12 cellular contexts compared by ENCODE assay signal in the genomic region with DNA sequence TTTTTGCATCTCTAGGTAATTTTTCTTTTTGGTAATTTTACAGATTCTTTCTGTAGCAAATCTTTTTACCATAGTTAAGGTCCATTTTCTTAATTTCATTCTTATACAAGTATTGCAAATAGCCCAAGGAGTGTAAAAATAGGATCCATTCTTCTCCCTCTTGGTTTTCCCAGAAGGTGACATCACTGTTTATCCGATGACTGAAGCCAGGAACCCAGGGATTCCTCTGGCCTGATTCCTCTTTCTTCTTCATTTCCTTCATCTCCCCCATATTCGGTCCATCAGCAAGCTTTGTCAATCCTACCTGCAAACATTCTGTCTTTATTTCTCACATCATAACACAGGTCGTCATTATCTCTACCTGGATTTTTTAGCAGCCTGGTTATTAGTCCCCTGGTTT. TPM values are rescaled to one million over a fixed set of nuclear protein-coding genes. Genes with fewer than 3 reads are reported as not detected.
DNase-seq lines count a peak whose midpoint lies in the region; ATAC-seq and TF ChIP-seq lines count a peak whose summit lies in the region.
"Had no signal": no experiment of that assay in that cellular context is flagged by ENCODE, and none has a peak within 500 bp of the region (broad histone marks: within the 10 kb centered on the region; RNA-seq: fewer than 3 reads in every experiment).

No MANE protein-coding gene starts in this region.

- peak overlapping the region; percentile 14 to 30 for H3K4me3 Mint-ChIP-seq in activated T-cell treated with anti-CD3 and anti-CD28 coated beads, Interleukin-2, amount 50 U/mL, for 72 hours
- no peak overlapping the region for H3K4me3 Mint-ChIP-seq in WTC11

- no peaks in the 10 kb centered on the region for H3K9me3 Mint-ChIP-seq in activated T-cell treated with anti-CD3 and anti-CD28 coated beads, Interleukin-2, amount 50 U/mL, for 72 hours
- no peaks in the 10 kb centered on the region for H3K9me3 Mint-ChIP-seq in WTC11
- H3K9me3 Mint-ChIP-seq: activated naive CD4-positive, alpha-beta T cell treated with anti-CD3 and anti-CD28 coated beads, Interleukin-2, amount 50 U/mL, for 72 hours had no signal

- H3K4me1 Mint-ChIP-seq in activated T-cell treated with anti-CD3 and anti-CD28 coated beads, Interleukin-2, amount 50 U/mL, for 72 hours (ENCODE audit: low read depth) = peaks cover 70% of the 10 kb centered on the region
- peaks cover 28% of the 10 kb centered on the region for H3K4me1 Mint-ChIP-seq in WTC11

- H3K36me3 Mint-ChIP-seq in activated T-cell treated with anti-CD3 and anti-CD28 coated beads, Interleukin-2, amount 50 U/mL, for 72 hours (ENCODE audit: insufficient read depth in 2 of 2) = peaks cover 15 to 57% of the 10 kb centered on the region in 2 donors
- peaks cover 38% of the 10 kb centered on the region for H3K36me3 Mint-ChIP-seq in WTC11

- TF ChIP-seq CTCF in WTC11 (IDR thresholded peaks at IDR 0.05) = no peak

- DNase-seq in activated T-cell treated with anti-CD3 and anti-CD28 coated beads, Interleukin-2, amount 50 U/mL, for 72 hours = no peak
- no peak for DNase-seq in activated T-cell treated with anti-CD3 and anti-CD28 coated beads for 4 hours
- DNase-seq in WTC11 (ENCODE audit: low spot score) = no peak
- DNase-seq in kidney glomerular epithelial cell (lab: John Stamatoyannopoulos, UW) = peak; percentile 32
- no peak for DNase-seq in retina
- DNase-seq: AML-193; NCI-H510A treated with DMSO at 0.1 percent for 48 hours; stimulated activated CD4-positive, alpha-beta T cell treated with anti-CD3 and anti-CD28 coated beads, Interleukin-4, amount 100 ng/mL, for 1 hour had no signal

- peaks cover 10 to 13% of the 10 kb centered on the region in 2 donors for H3K36me3 ChIP-seq in stomach smooth muscle (ENCODE audit: control insufficient read depth in 2 of 2, insufficient read depth in 2 of 2, low read length in 2 of 2)

- no peak for ATAC-seq in activated T-cell treated with anti-CD3 and anti-CD28 coated beads, Interleukin-2, amount 50 U/mL, for 72 hours (replicated peaks in 1 of 2)
- ATAC-seq in WTC11 = no peak
- ATAC-seq in GM21390 (IDR thresholded peaks at IDR 0.05; ENCODE audit: unreplicated experiment) = no peak
- no peak for ATAC-seq in GM18867 (IDR thresholded peaks at IDR 0.05; ENCODE audit: unreplicated experiment)
- ATAC-seq: activated naive CD4-positive, alpha-beta T cell treated with anti-CD3 and anti-CD28 coated beads, Interleukin-2, amount 50 U/mL, for 72 hours had no signal

- H3K27me3 ChIP-seq in stomach smooth muscle (ENCODE audit: control insufficient read depth in 1 of 2, insufficient read depth in 2 of 2, low read length in 2 of 2) = no peaks in the 10 kb centered on the region

- H3K4me3 ChIP-seq in stomach smooth muscle (ENCODE audit: low read length in 2 of 2) = peak overlapping the region; percentile 23 to 30

- CTCF ChIA-PET in WTC11 (lab: Charles Lee) = no interaction called here

- no peaks in the 10 kb centered on the region for H3K27me3 Mint-ChIP-seq in activated T-cell treated with anti-CD3 and anti-CD28 coated beads, Interleukin-2, amount 50 U/mL, for 72 hours (ENCODE audit: low read depth)
- no peaks in the 10 kb centered on the region for H3K27me3 Mint-ChIP-seq in WTC11 (ENCODE audit: low read depth)

- POLR2A ChIA-PET in WTC11 (lab: Charles Lee) = no interaction called here

- no peaks in the 10 kb centered on the region for H3K9me3 ChIP-seq in stomach smooth muscle (ENCODE audit: control insufficient read depth in 2 of 2, low read length in 2 of 2)

- H3K4me1 ChIP-seq in stomach smooth muscle (ENCODE audit: control insufficient read depth, insufficient read depth, low read length) = peaks cover 17% of the 10 kb centered on the region

- no peak overlapping the region for H3K27ac Mint-ChIP-seq in activated T-cell treated with anti-CD3 and anti-CD28 coated beads, Interleukin-2, amount 50 U/mL, for 72 hours
- H3K27ac Mint-ChIP-seq in WTC11 = 0 out of 2 replicates have a peak overlapping the region, but pooled peaks have one; percentile 15
- H3K27ac Mint-ChIP-seq: activated naive CD4-positive, alpha-beta T cell treated with anti-CD3 and anti-CD28 coated beads, Interleukin-2, amount 50 U/mL, for 72 hours had no signal

- no peak overlapping the region for H3K27ac ChIP-seq in stomach smooth muscle (ENCODE audit: low read length)

- H3K9ac ChIP-seq in stomach smooth muscle (ENCODE audit: low read length in 2 of 2) = peak overlapping the region in 1 of 2 donors; percentile 39

TF ChIP-seq in WTC11, 78 proteins besides CTCF, POLR2A, EP300 and RAD21:
- TF ChIP-seq EMX1 (CRISPR knock-in tag; IDR thresholded peaks at IDR 0.05) = no peak
- TF ChIP-seq, protein P1, sequence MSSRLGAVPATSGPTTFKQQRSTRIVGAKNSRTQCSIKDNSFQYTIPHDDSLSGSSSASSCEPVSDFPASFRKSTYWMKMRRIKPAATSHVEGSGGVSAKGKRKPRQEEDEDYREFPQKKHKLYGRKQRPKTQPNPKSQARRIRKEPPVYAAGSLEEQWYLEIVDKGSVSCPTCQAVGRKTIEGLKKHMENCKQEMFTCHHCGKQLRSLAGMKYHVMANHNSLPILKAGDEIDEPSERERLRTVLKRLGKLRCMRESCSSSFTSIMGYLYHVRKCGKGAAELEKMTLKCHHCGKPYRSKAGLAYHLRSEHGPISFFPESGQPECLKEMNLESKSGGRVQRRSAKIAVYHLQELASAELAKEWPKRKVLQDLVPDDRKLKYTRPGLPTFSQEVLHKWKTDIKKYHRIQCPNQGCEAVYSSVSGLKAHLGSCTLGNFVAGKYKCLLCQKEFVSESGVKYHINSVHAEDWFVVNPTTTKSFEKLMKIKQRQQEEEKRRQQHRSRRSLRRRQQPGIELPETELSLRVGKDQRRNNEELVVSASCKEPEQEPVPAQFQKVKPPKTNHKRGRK (CRISPR knock-in tag; IDR thresholded peaks at IDR 0.05; ENCODE audit: borderline replicate concordance) = no peak
- TF ChIP-seq, protein P2, sequence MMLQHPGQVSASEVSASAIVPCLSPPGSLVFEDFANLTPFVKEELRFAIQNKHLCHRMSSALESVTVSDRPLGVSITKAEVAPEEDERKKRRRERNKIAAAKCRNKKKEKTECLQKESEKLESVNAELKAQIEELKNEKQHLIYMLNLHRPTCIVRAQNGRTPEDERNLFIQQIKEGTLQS (CRISPR knock-in tag; conservative IDR thresholded peaks at IDR 0.05) = no peak
- TF ChIP-seq, protein P3, sequence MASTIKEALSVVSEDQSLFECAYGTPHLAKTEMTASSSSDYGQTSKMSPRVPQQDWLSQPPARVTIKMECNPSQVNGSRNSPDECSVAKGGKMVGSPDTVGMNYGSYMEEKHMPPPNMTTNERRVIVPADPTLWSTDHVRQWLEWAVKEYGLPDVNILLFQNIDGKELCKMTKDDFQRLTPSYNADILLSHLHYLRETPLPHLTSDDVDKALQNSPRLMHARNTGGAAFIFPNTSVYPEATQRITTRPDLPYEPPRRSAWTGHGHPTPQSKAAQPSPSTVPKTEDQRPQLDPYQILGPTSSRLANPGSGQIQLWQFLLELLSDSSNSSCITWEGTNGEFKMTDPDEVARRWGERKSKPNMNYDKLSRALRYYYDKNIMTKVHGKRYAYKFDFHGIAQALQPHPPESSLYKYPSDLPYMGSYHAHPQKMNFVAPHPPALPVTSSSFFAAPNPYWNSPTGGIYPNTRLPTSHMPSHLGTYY (CRISPR knock-in tag; IDR thresholded peaks at IDR 0.05) = no peak

RNA-seq across cellular contexts. Expression of gene RBBP6, which starts 5.3 kb away (rescaled TPM):
- 10 to 100 TPM; 91.3 to 94.1 TPM for total RNA-seq in activated T-cell treated with anti-CD3 and anti-CD28 coated beads, Interleukin-2, amount 50 U/mL, for 72 hours
- total RNA-seq in WTC11 (2021) = 55.1 to 62.4 TPM (median 57.5 TPM) in 3 replicates
